In genomic region chr7:112782498-112782897, GRCh38 we compare ENCODE assay signal across 8 cellular contexts. TPM values are rescaled to one million over a fixed set of nuclear protein-coding genes. Genes with fewer than 3 reads are reported as not detected.
A peak's percentile ranks its signal among the peaks of the same experiment; 100 is the strongest.
DNase-seq lines count a peak whose midpoint lies in the region; ATAC-seq, FAIRE-seq and TF ChIP-seq lines count a peak whose summit lies in the region.

No MANE protein-coding gene starts in this region.

- peaks cover 28% of the 10 kb centered on the region for H3K36me3 Mint-ChIP-seq in activated CD4-positive, alpha-beta memory T cell treated with anti-CD3 and anti-CD28 coated beads for 36 hours
- H3K36me3 Mint-ChIP-seq in CD8-positive, alpha-beta memory T cell, result peaks cover 14 to 68% (median 17%) of the 10 kb centered on the region in 3 donors

- no peak for DNase-seq in GM12891 (ENCODE audit: insufficient read length, low spot score)
- no peak for DNase-seq in GM19239 (ENCODE audit: insufficient read length, low spot score)
- peak; percentile 55 for DNase-seq in activated CD4-positive, alpha-beta memory T cell treated with anti-CD3 and anti-CD28 coated beads for 36 hours
- DNase-seq in NCI-H345 (lab: John Stamatoyannopoulos, UW), result no peak
- DNase-seq in central memory CD4-positive, alpha-beta T cell, result no peak
- DNase-seq in HUDEP-2 (lab: John Stamatoyannopoulos, UW; ENCODE audit: unreplicated experiment in 76 of 76), result no peak
- DNase-seq in CD8-positive, alpha-beta memory T cell, result no peak

- no peaks in the 10 kb centered on the region for H3K4me1 ChIP-seq in CD8-positive, alpha-beta memory T cell (ENCODE audit: insufficient read depth, low read length)

- peaks cover 27% of the 10 kb centered on the region for H3K4me1 Mint-ChIP-seq in activated CD4-positive, alpha-beta memory T cell treated with anti-CD3 and anti-CD28 coated beads for 36 hours (ENCODE audit: low read depth)
- peaks cover 22 to 64% (median 54%) of the 10 kb centered on the region in 3 donors for H3K4me1 Mint-ChIP-seq in CD8-positive, alpha-beta memory T cell

- H3K27me3 Mint-ChIP-seq in activated CD4-positive, alpha-beta memory T cell treated with anti-CD3 and anti-CD28 coated beads for 36 hours, result no peaks in the 10 kb centered on the region
- no peaks in the 10 kb centered on the region for H3K27me3 Mint-ChIP-seq in CD8-positive, alpha-beta memory T cell

- FAIRE-seq in GM12891 (lab: Jason Lieb, UNC), result peak; percentile 72
- FAIRE-seq in GM19239 (lab: Jason Lieb, UNC), result peak; percentile 54

- POLR2A ChIA-PET in activated CD4-positive, alpha-beta memory T cell treated with anti-CD3 and anti-CD28 coated beads for 36 hours (lab: Charles Lee), result no interaction called here
- POLR2A ChIA-PET in CD8-positive, alpha-beta memory T cell (lab: Charles Lee), result no interaction called here

- intact Hi-C loops in activated CD4-positive, alpha-beta memory T cell treated with anti-CD3 and anti-CD28 coated beads for 36 hours (cut with micrococcal nuclease), result loop anchor here (1.0 to 2.0 kb wide), 2 partner anchors 8 to 156 kb away; partner anchors contain the start of gene TMEM168

- CTCF ChIA-PET in activated CD4-positive, alpha-beta memory T cell treated with anti-CD3 and anti-CD28 coated beads for 36 hours (lab: Charles Lee), result no interaction called here
- CTCF ChIA-PET in CD8-positive, alpha-beta memory T cell (lab: Charles Lee), result no interaction called here

- H3K9me3 ChIP-seq in CD8-positive, alpha-beta memory T cell (ENCODE audit: low read length), result no peaks in the 10 kb centered on the region

- peaks cover 19% of the 10 kb centered on the region for H3K36me3 ChIP-seq in CD8-positive, alpha-beta memory T cell (ENCODE audit: insufficient read depth, low read length)

- H3K27ac ChIP-seq in CD8-positive, alpha-beta memory T cell (ENCODE audit: low read depth, low read length), result no peak overlapping the region

- no peaks in the 10 kb centered on the region for H3K27me3 ChIP-seq in CD8-positive, alpha-beta memory T cell (ENCODE audit: insufficient read depth, low read length, poor library complexity, severe bottlenecking)

- TF ChIP-seq POLR2A in GM12891 (IDR thresholded peaks at IDR 0.05; ENCODE audit: low read depth, low read length), result peak; percentile 43; the same call in 1 of the 2 replicates

- no peaks in the 10 kb centered on the region for H3K9me3 Mint-ChIP-seq in activated CD4-positive, alpha-beta memory T cell treated with anti-CD3 and anti-CD28 coated beads for 36 hours
- no peaks in the 10 kb centered on the region for H3K9me3 Mint-ChIP-seq in CD8-positive, alpha-beta memory T cell

- no peak overlapping the region for H3K4me3 Mint-ChIP-seq in activated CD4-positive, alpha-beta memory T cell treated with anti-CD3 and anti-CD28 coated beads for 36 hours
- H3K4me3 Mint-ChIP-seq in CD8-positive, alpha-beta memory T cell, result no peak overlapping the region

- peak; percentile 86 for ATAC-seq in HG02970 (IDR thresholded peaks at IDR 0.05; ENCODE audit: low FRiP score, unreplicated experiment)

- peak overlapping the region; percentile 62 for H3K27ac Mint-ChIP-seq in activated CD4-positive, alpha-beta memory T cell treated with anti-CD3 and anti-CD28 coated beads for 36 hours
- H3K27ac Mint-ChIP-seq in CD8-positive, alpha-beta memory T cell, result peak overlapping the region in 3 of 8 donors; percentile 2 to 74 (median 39)

- no peak overlapping the region for H3K4me3 ChIP-seq in CD8-positive, alpha-beta memory T cell (ENCODE audit: low read length)

TF ChIP-seq in GM12891, 5 proteins besides CTCF, POLR2A, EP300 and RAD21:
- TF ChIP-seq SPI1 (IDR thresholded peaks at IDR 0.05; ENCODE audit: low read depth, low read length) (no peak), POLR2AphosphoS5 (IDR thresholded peaks at IDR 0.05; ENCODE audit: low read depth, low read length) (0 out of 2 replicates have a peak, but pooled peaks have one; percentile 33), POU2F2 (IDR thresholded peaks at IDR 0.05; ENCODE audit: low read depth, low read length) (no peak)

RNA-seq across cellular contexts. Expression of gene TMEM168, which starts 7.7 kb away (rescaled TPM):
- polyA plus RNA-seq in GM12891 (2012; ENCODE audit: low read depth, missing spikeins), result 9.6 TPM
- 10 to 100 TPM; 16.1 to 17.4 TPM for total RNA-seq in activated CD4-positive, alpha-beta memory T cell treated with anti-CD3 and anti-CD28 coated beads for 36 hours
- 10 to 100 TPM; 15.4 to 18.2 TPM for total RNA-seq in CD8-positive, alpha-beta memory T cell
- polyA plus RNA-seq in CD8-positive, alpha-beta memory T cell, result 4.7 TPM
